Comparison of ENCODE assay signal across 1 cellular context in genomic region chr10:119001717-119002500, GRCh38.
TF ChIP-seq lines count a peak whose summit lies in the region.

No MANE protein-coding gene starts in this region.

TF ChIP-seq in H1, 55 proteins besides CTCF, POLR2A, EP300 and RAD21:
- TF ChIP-seq POLR2AphosphoS5 (IDR thresholded peaks at IDR 0.05; ENCODE audit: low read depth, low read length) (no peak), KDM4A (IDR thresholded peaks at IDR 0.05; ENCODE audit: low read depth, low read length, severe bottlenecking) (no peak)
TF ChIP-seq in H1: peak in this region for 0.
